In genomic region chr14:102255401-102256190, GRCh38 we compare ENCODE assay signal across 2 cellular contexts.
TF ChIP-seq lines count a peak whose summit lies in the region.

No MANE protein-coding gene starts in this region.

TF ChIP-seq in SK-N-SH treated with all-trans-retinoic acid at 6 μM for 48 hours, 23 proteins besides CTCF, POLR2A, EP300 and RAD21 (continued from another document):
- no peak for TF ChIP-seq ZC3H10 (CRISPR knock-in tag; IDR thresholded peaks at IDR 0.05)
- no peak for TF ChIP-seq SNAI2 (CRISPR knock-in tag; IDR thresholded peaks at IDR 0.05)
- no peak for TF ChIP-seq PPARA (CRISPR knock-in tag; IDR thresholded peaks at IDR 0.05; ENCODE audit: borderline replicate concordance)
- no peak for TF ChIP-seq ZNF8 (CRISPR knock-in tag; IDR thresholded peaks at IDR 0.05)
- TF ChIP-seq CREB5 (CRISPR knock-in tag; IDR thresholded peaks at IDR 0.05; ENCODE audit: low read depth): no peak
- TF ChIP-seq POU6F1 (CRISPR knock-in tag; IDR thresholded peaks at IDR 0.05; ENCODE audit: borderline replicate concordance, low read depth): no peak
- no peak for TF ChIP-seq ZFP3 (CRISPR knock-in tag; IDR thresholded peaks at IDR 0.05)
- TF ChIP-seq CSDC2 (CRISPR knock-in tag; IDR thresholded peaks at IDR 0.05): no peak
- TF ChIP-seq BACH2 (CRISPR knock-in tag; IDR thresholded peaks at IDR 0.05; ENCODE audit: borderline replicate concordance): no peak
- no peak for TF ChIP-seq TSHZ2 (CRISPR knock-in tag; IDR thresholded peaks at IDR 0.05)
- TF ChIP-seq ZNF70 (CRISPR knock-in tag; IDR thresholded peaks at IDR 0.05): no peak

TF ChIP-seq in SK-N-SH, 30 proteins besides CTCF, POLR2A, EP300 and RAD21 (continued from another document):
- TF ChIP-seq REST (IDR thresholded peaks at IDR 0.05; ENCODE audit: low read depth, low read length): no peak
- TF ChIP-seq POLR2AphosphoS5 (IDR thresholded peaks at IDR 0.05; ENCODE audit: low read depth, low read length): no peak
- no peak for TF ChIP-seq JUND (IDR thresholded peaks at IDR 0.05)
- no peak for TF ChIP-seq TEAD4 (IDR thresholded peaks at IDR 0.05; ENCODE audit: borderline replicate concordance, insufficient read depth)
- no peak for TF ChIP-seq EZH2phosphoT487 (IDR thresholded peaks at IDR 0.05; ENCODE audit: borderline replicate concordance, low read depth)
- TF ChIP-seq USF1 (IDR thresholded peaks at IDR 0.05; ENCODE audit: borderline replicate concordance, low read depth): no peak
- TF ChIP-seq MEF2A (IDR thresholded peaks at IDR 0.05; ENCODE audit: borderline replicate concordance, low read depth): no peak
- TF ChIP-seq FOXM1 (IDR thresholded peaks at IDR 0.05; ENCODE audit: low read depth): no peak
- no peak for TF ChIP-seq NFIC (IDR thresholded peaks at IDR 0.05; ENCODE audit: borderline replicate concordance)
